In genomic region chr14:63594455-63595372, GRCh38 we compare ENCODE assay signal across 21 cellular contexts.
"Had no signal": no experiment of that assay in that cellular context is flagged by ENCODE, and none has a peak within 500 bp of the region (broad histone marks: within the 10 kb centered on the region; RNA-seq: fewer than 3 reads in every experiment).

No MANE protein-coding gene starts in this region.

- H3K4me1 Mint-ChIP-seq: nephron progenitor cell had no signal

- H3K9me3 ChIP-seq: pancreas had no signal

- H3K4me3 ChIP-seq: heart right ventricle, pancreas, tibial artery, upper lobe of left lung had no signal

- H3K27me3 Mint-ChIP-seq: dendritic cell treated with granulocyte-macrophage colony-stimulating factor and Interleukin-4, amounts not matched to agents 40 ng/mL and 50 ng/mL, for 4 days; effector memory CD8-positive, alpha-beta T cell; naive thymus-derived CD4-positive, alpha-beta T cell; progenitor cell of endocrine pancreas had no signal

- H3K4me1 ChIP-seq: heart right ventricle, pancreas, tibial artery, upper lobe of left lung had no signal

- H3K27ac Mint-ChIP-seq: dendritic cell treated with granulocyte-macrophage colony-stimulating factor and Interleukin-4, amounts not matched to agents 40 ng/mL and 50 ng/mL, for 4 days; effector memory CD8-positive, alpha-beta T cell; nephron progenitor cell; progenitor cell of endocrine pancreas had no signal

- ATAC-seq: effector memory CD8-positive, alpha-beta T cell; heart right ventricle; left lobe of liver; naive thymus-derived CD4-positive, alpha-beta T cell; pancreas; right cardiac atrium had no signal

- DNase-seq: effector memory CD8-positive, alpha-beta T cell; erythroblast; foreskin melanocyte; heart right ventricle; hypothalamus; islet precursor cell; mammary epithelial cell; naive thymus-derived CD4-positive, alpha-beta T cell; nephron progenitor cell; right cardiac atrium; small intestine; stimulated activated CD4-positive, alpha-beta T cell treated with anti-CD3 and anti-CD28 coated beads, Interleukin-2, amount 100 ng/mL, for 48 hours; stimulated activated naive CD4-positive, alpha-beta T cell treated with Interleukin-2 at 50 U/mL for 16 hours; tibial artery had no signal

- FAIRE-seq: colon, endothelial cell of umbilical vein, pancreas, small intestine had no signal

- H3K27ac ChIP-seq: heart right ventricle, pancreas, tibial artery, upper lobe of left lung had no signal

- H3K27me3 ChIP-seq: heart right ventricle, pancreas, tibial artery, upper lobe of left lung had no signal

- H3K4me3 Mint-ChIP-seq: dendritic cell treated with granulocyte-macrophage colony-stimulating factor and Interleukin-4, amounts not matched to agents 40 ng/mL and 50 ng/mL, for 4 days; effector memory CD8-positive, alpha-beta T cell; nephron progenitor cell had no signal
